In the genomic region with DNA sequence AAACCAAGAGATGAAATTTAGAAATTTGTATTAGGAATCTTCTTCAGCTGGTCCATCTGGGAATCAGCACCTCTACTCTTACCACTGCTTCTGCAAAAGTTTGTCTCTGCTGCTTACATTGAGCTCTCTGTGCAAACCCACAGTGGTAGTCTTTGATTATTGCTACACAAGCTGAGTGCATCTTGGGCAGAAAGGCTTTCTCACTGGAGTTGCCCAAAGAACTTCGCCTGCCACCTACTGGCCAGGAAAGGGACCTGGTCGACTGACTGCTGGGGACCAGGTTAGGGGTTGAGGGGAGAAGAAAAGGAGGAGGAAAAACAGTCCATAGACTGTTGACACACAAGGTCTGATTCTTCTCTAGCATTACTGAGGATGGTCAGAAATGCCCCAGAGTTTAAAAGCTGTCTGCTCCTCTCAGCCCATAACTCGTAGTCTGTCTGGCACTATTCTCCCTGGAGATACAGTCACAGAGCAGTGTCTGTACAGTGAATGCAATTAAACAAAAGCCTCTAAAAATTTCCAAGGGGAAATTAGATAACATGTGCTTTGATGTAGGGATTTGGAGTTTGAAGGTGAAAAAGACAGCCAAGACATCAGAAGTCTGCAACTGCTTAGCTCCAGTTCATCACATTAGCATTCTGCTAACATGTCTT, we compare ENCODE assay signal across 8 cellular contexts.
A peak's percentile ranks its signal among the peaks of the same experiment; 100 is the strongest.
DNase-seq lines count a peak whose midpoint lies in the region; ATAC-seq and TF ChIP-seq lines count a peak whose summit lies in the region.

No MANE protein-coding gene starts in this region.

- intact Hi-C loops in PC-3 (cut with micrococcal nuclease) = loop anchor here (10.0 kb wide), 1 partner anchor 1062 kb away; no protein-coding TSS in a partner anchor
- intact Hi-C loops in left ventricle myocardium inferior (cut with micrococcal nuclease) = no loop called here

- TF ChIP-seq CTCF in PC-3 (conservative IDR thresholded peaks at IDR 0.05; ENCODE audit: low read depth, low read length) (peak; percentile 98), left ventricle myocardium inferior (IDR thresholded peaks at IDR 0.05; ENCODE audit: borderline replicate concordance) (peak; percentile 55)

- no peak overlapping the region for H3K9ac ChIP-seq in PC-3 (ENCODE audit: low read length)

- no peak overlapping the region for H3K4me3 ChIP-seq in PC-3 (ENCODE audit: low read length)
- no peak overlapping the region for H3K4me3 ChIP-seq in left ventricle myocardium inferior

- BruUV-seq in PC-3 (replicated peaks; lab: Mats Ljungman, UMichigan) = no TSS peak

- peaks cover 15% of the 10 kb centered on the region for H3F3A ChIP-seq in PC-3 (ENCODE audit: low read length, unreplicated experiment)

- H4K20me1 ChIP-seq in PC-3 (ENCODE audit: low read length) = no peaks in the 10 kb centered on the region

- DNase-seq in DMS53 treated with DMSO at 0.1 percent for 48 hours (lab: John Stamatoyannopoulos, UW; ENCODE audit: unreplicated experiment) (peak; percentile 74), PC-3 (peak; percentile 87), activated T-helper 1 cell treated with Interleukin-2 at 50 U/mL for 16 hours (ENCODE audit: low read depth) (peak; percentile 4), left ventricle myocardium inferior (no peak), NCI-H128 (lab: John Stamatoyannopoulos, UW; ENCODE audit: unreplicated experiment) (no peak)
- peak; percentile 55 for DNase-seq in stimulated activated CD4-positive, alpha-beta T cell treated with anti-CD3 and anti-CD28 coated beads, Interleukin-4, amount 100 ng/mL, for 1 hour

- H3K9me3 ChIP-seq in PC-3 (ENCODE audit: low read length) = no peaks in the 10 kb centered on the region
- no peaks in the 10 kb centered on the region for H3K9me3 ChIP-seq in left ventricle myocardium inferior (replicated peaks)

- ATAC-seq in GM19328 (IDR thresholded peaks at IDR 0.05; ENCODE audit: unreplicated experiment) (peak; percentile 96), HG03175 (IDR thresholded peaks at IDR 0.05; ENCODE audit: unreplicated experiment) (peak; percentile 92), PC-3 (peak; percentile 24; the same call in 1 of the 2 replicates)

- CTCF ChIA-PET in PC-3 (lab: Charles Lee) = interaction anchor here (0.6 to 1.2 kb wide), 2 partner anchors 211 to 674 kb away, joined by 4 to 9 read pairs; no protein-coding TSS in a partner anchor

- H2AFZ ChIP-seq in PC-3 (ENCODE audit: low read length) = peak overlapping the region; percentile 4; the same call in 1 of the 2 replicates

- H3K79me2 ChIP-seq in PC-3 (ENCODE audit: low read length) = no peaks in the 10 kb centered on the region

- no peak overlapping the region for H3K4me2 ChIP-seq in PC-3 (ENCODE audit: low read length)

- H3K27me3 ChIP-seq in PC-3 (ENCODE audit: low read length) = no peaks in the 10 kb centered on the region
- H3K27me3 ChIP-seq in left ventricle myocardium inferior (ENCODE audit: low read depth) = peaks cover 19% of the 10 kb centered on the region

- H3K9me2 ChIP-seq in PC-3 (replicated peaks; ENCODE audit: low read length) = no peaks in the 10 kb centered on the region

- POLR2A ChIA-PET in PC-3 (lab: Charles Lee; ENCODE audit: unreplicated experiment) = no interaction called here

- H3K4me1 ChIP-seq in PC-3 (ENCODE audit: insufficient read depth, low read length) (peaks cover 38% of the 10 kb centered on the region), left ventricle myocardium inferior (no peaks in the 10 kb centered on the region)

- H3K27ac ChIP-seq in PC-3 (ENCODE audit: low read length) = no peak overlapping the region; the same call in 1 of the 2 replicates
- H3K27ac ChIP-seq in left ventricle myocardium inferior (replicated peaks) = no peak overlapping the region

- H3K36me3 ChIP-seq in PC-3 (ENCODE audit: low read depth, low read length) (no peaks in the 10 kb centered on the region), left ventricle myocardium inferior (no peaks in the 10 kb centered on the region)

Comparison
In these comparisons a context has a peak if more than half of its experiments do, and no peak if none do; other contexts are left out.
1. DNase-seq: peak in DMS53 treated with DMSO at 0.1 percent for 48 hours (single experiment), PC-3 (single experiment), activated T-helper 1 cell treated with Interleukin-2 at 50 U/mL for 16 hours (single experiment) and stimulated activated CD4-positive, alpha-beta T cell treated with anti-CD3 and anti-CD28 coated beads, Interleukin-4, amount 100 ng/mL, for 1 hour (single experiment); none in left ventricle myocardium inferior (single experiment) and NCI-H128 (single experiment).
2. ATAC-seq: peak in every context shown above with its lines; median percentile 96 in GM19328; 92 in HG03175; 24 in PC-3.